8 cellular contexts compared by ENCODE assay signal in genomic region chr6:43129434-43130194, GRCh38. TPM values are rescaled to one million over a fixed set of nuclear protein-coding genes. Genes with fewer than 3 reads are reported as not detected.
DNase-seq lines count a peak whose midpoint lies in the region; ATAC-seq and TF ChIP-seq lines count a peak whose summit lies in the region.

No MANE protein-coding gene starts in this region.

- ATAC-seq in HG03280 (IDR thresholded peaks at IDR 0.05; ENCODE audit: unreplicated experiment), result no peak
- ATAC-seq in HG03025 (IDR thresholded peaks at IDR 0.05; ENCODE audit: low FRiP score, unreplicated experiment), result no peak
- no peak for ATAC-seq in GM18505 (IDR thresholded peaks at IDR 0.05; ENCODE audit: unreplicated experiment)

- TF ChIP-seq POLR2A in esophagus squamous epithelium (IDR thresholded peaks at IDR 0.05) (no peak), prostate gland (IDR thresholded peaks at IDR 0.05) (no peak), GM18505 (IDR thresholded peaks at IDR 0.05; ENCODE audit: borderline replicate concordance, extremely low read depth, insufficient read depth, insufficient read length) (no peak)

- peaks cover 0 to 51% (median 12%) of the 10 kb centered on the region in 3 donors for H3K4me1 ChIP-seq in esophagus squamous epithelium
- peaks cover 4% of the 10 kb centered on the region for H3K4me1 ChIP-seq in prostate gland (replicated peaks)

- H3K36me3 ChIP-seq in esophagus squamous epithelium (peaks cover 0 to 44% (median 0%) of the 10 kb centered on the region in 3 donors), prostate gland (no peaks in the 10 kb centered on the region)

- peak; percentile 2 for DNase-seq in stimulated activated CD4-positive, alpha-beta T cell treated with anti-CD3 and anti-CD28 coated beads, Interleukin-2, amount 100 ng/mL, for 4 hours (ENCODE audit: low read depth)
- no peak for DNase-seq in stimulated activated CD4-positive, alpha-beta T cell treated with anti-CD3 and anti-CD28 coated beads, Interleukin-4, amount 100 ng/mL, for 24 hours
- DNase-seq in RPMI7951 (ENCODE audit: low read depth) (peak; percentile 70), esophagus squamous epithelium (lab: John Stamatoyannopoulos, UW) (no peak), prostate gland (ENCODE audit: low spot score) (no peak)

- peak overlapping the region in 1 of 4 donors; percentile 17 for H3K27ac ChIP-seq in esophagus squamous epithelium
- no peak overlapping the region for H3K27ac ChIP-seq in prostate gland

- no peaks in the 10 kb centered on the region for H3K27me3 ChIP-seq in esophagus squamous epithelium
- H3K27me3 ChIP-seq in prostate gland (replicated peaks; ENCODE audit: insufficient read depth), result no peaks in the 10 kb centered on the region

- intact Hi-C loops in esophagus squamous epithelium (cut with DNase I), result loop anchor here (5.0 kb wide), 1 partner anchor 57 kb away; no protein-coding TSS in a partner anchor
- intact Hi-C loops in prostate gland (cut with DNase I), result loop anchor here (2.0 kb wide), 1 partner anchor 57 kb away; no protein-coding TSS in a partner anchor

- no peak overlapping the region for H3K4me3 ChIP-seq in esophagus squamous epithelium
- H3K4me3 ChIP-seq in prostate gland, result no peak overlapping the region

- WGBS in esophagus squamous epithelium, 2 donors, result 48 to 51% methylated on average over 10 to 14 of the region's 15 CpGs
- WGBS in prostate gland, result 52% methylated on average over 15 of the region's 15 CpGs

- H3K9me3 ChIP-seq in esophagus squamous epithelium (no peaks in the 10 kb centered on the region), prostate gland (no peaks in the 10 kb centered on the region)

- TF ChIP-seq CTCF in esophagus squamous epithelium (IDR thresholded peaks at IDR 0.05), result peak in 5 of 6 experiments; percentile 37 to 65 (median 50)
- TF ChIP-seq CTCF in prostate gland (IDR thresholded peaks at IDR 0.05), result peak in 3 of 4 experiments; percentile 26 to 61 (median 50)

RNA-seq across cellular contexts. Expression of gene SRF, which starts 41.5 kb away (rescaled TPM):
- 10.7 and 16.7 TPM in 2 replicates for total RNA-seq in RPMI7951 (2014; rRNA removed; shearing (Covaris generic))
- total RNA-seq in esophagus squamous epithelium, result 10 to 100 TPM; 22.0 to 38.9 (median 35.3) TPM
- total RNA-seq in prostate gland, result 10 to 100 TPM; 40.5 to 56.3 TPM

RNA-seq across cellular contexts. Expression of gene CUL9, which starts 52.4 kb away (rescaled TPM):
- 6.6 and 9.9 TPM in 2 replicates for total RNA-seq in RPMI7951 (2014; rRNA removed; shearing (Covaris generic))
- 10 to 100 TPM; 26.2 to 50.9 (median 32.5) TPM for total RNA-seq in esophagus squamous epithelium
- total RNA-seq in prostate gland, result 10 to 100 TPM; 22.9 to 87.0 TPM

RNA-seq across cellular contexts. Expression of gene PTK7, which starts 53.5 kb away (rescaled TPM):
- 59.6 and 66.4 TPM in 2 replicates for total RNA-seq in RPMI7951 (2014; rRNA removed; shearing (Covaris generic))
- total RNA-seq in esophagus squamous epithelium (10 to 100 TPM; 30.6 to 44.1 (median 36.7) TPM), prostate gland (10 to 100 TPM; 83.3 to 85.2 TPM)

Comparison
In these comparisons a context has a peak if more than half of its experiments do, and no peak if none do; other contexts are left out.
1. DNase-seq: peak in stimulated activated CD4-positive, alpha-beta T cell treated with anti-CD3 and anti-CD28 coated beads, Interleukin-2, amount 100 ng/mL, for 4 hours (single experiment) and RPMI7951 (single experiment); none in stimulated activated CD4-positive, alpha-beta T cell treated with anti-CD3 and anti-CD28 coated beads, Interleukin-4, amount 100 ng/mL, for 24 hours (single experiment), esophagus squamous epithelium (single experiment) and prostate gland (single experiment).